Comparison of ENCODE assay signal across 8 cellular contexts in genomic region chr5:141814064-141814982, GRCh38.
DNase-seq lines count a peak whose midpoint lies in the region; ATAC-seq and TF ChIP-seq lines count a peak whose summit lies in the region.

No MANE protein-coding gene starts in this region.

- H3K4me3 Mint-ChIP-seq in activated T-cell treated with anti-CD3 and anti-CD28 coated beads, Interleukin-2, amount 50 U/mL, for 72 hours: no peak overlapping the region
- H3K4me3 Mint-ChIP-seq in glutamatergic neuron (ENCODE audit: unreplicated experiment): no peak overlapping the region

- H3K9me3 Mint-ChIP-seq in activated T-cell treated with anti-CD3 and anti-CD28 coated beads, Interleukin-2, amount 50 U/mL, for 72 hours: no peaks in the 10 kb centered on the region
- peaks cover 4% of the 10 kb centered on the region for H3K9me3 Mint-ChIP-seq in glutamatergic neuron (ENCODE audit: unreplicated experiment)

- peak; percentile 89 for DNase-seq in 8988T
- peak; percentile 32 for DNase-seq in NCI-H774 (lab: John Stamatoyannopoulos, UW)
- peak; percentile 62 to 74 for DNase-seq in activated T-cell treated with anti-CD3 and anti-CD28 coated beads, Interleukin-2, amount 50 U/mL, for 72 hours
- peak; percentile 83 for DNase-seq in glutamatergic neuron
- DNase-seq in putamen (ENCODE audit: low spot score): peak; percentile 63

- TF ChIP-seq CTCF in GM12874 (IDR thresholded peaks at IDR 0.05; ENCODE audit: insufficient read depth, low read depth, low read length) (peak; percentile 78), glutamatergic neuron (IDR thresholded peaks at IDR 0.05; ENCODE audit: partially characterized antibody, unreplicated experiment) (peak; percentile 82)

- no peaks in the 10 kb centered on the region for H3K36me3 Mint-ChIP-seq in activated T-cell treated with anti-CD3 and anti-CD28 coated beads, Interleukin-2, amount 50 U/mL, for 72 hours (ENCODE audit: insufficient read depth in 2 of 2)
- H3K36me3 Mint-ChIP-seq in glutamatergic neuron (ENCODE audit: unreplicated experiment): no peaks in the 10 kb centered on the region

- H3K4me1 Mint-ChIP-seq in activated T-cell treated with anti-CD3 and anti-CD28 coated beads, Interleukin-2, amount 50 U/mL, for 72 hours (ENCODE audit: low read depth): no peaks in the 10 kb centered on the region
- peaks cover 10% of the 10 kb centered on the region for H3K4me1 Mint-ChIP-seq in glutamatergic neuron (ENCODE audit: low read depth, unreplicated experiment)

- no peak overlapping the region for H3K27ac Mint-ChIP-seq in activated T-cell treated with anti-CD3 and anti-CD28 coated beads, Interleukin-2, amount 50 U/mL, for 72 hours
- H3K27ac Mint-ChIP-seq in glutamatergic neuron (ENCODE audit: unreplicated experiment): no peak overlapping the region

- peaks cover 43% of the 10 kb centered on the region for H3K27me3 Mint-ChIP-seq in activated T-cell treated with anti-CD3 and anti-CD28 coated beads, Interleukin-2, amount 50 U/mL, for 72 hours (ENCODE audit: low read depth)
- peaks cover 2% of the 10 kb centered on the region for H3K27me3 Mint-ChIP-seq in glutamatergic neuron (ENCODE audit: unreplicated experiment)

- ATAC-seq in activated T-cell treated with anti-CD3 and anti-CD28 coated beads, Interleukin-2, amount 50 U/mL, for 72 hours (replicated peaks in 1 of 2): peak; percentile 80 to 83
- ATAC-seq in HG03045 (IDR thresholded peaks at IDR 0.05; ENCODE audit: unreplicated experiment): no peak
- no peak for ATAC-seq in GM19452 (IDR thresholded peaks at IDR 0.05; ENCODE audit: unreplicated experiment)

Comparison
In these comparisons a context has a peak if more than half of its experiments do, and no peak if none do; other contexts are left out.
1. DNase-seq: peak in every context shown above with its lines; median percentile 89 in 8988T; 83 in glutamatergic neuron; 68 in activated T-cell treated with anti-CD3 and anti-CD28 coated beads, Interleukin-2, amount 50 U/mL, for 72 hours; 63 in putamen; 32 in NCI-H774.
2. ATAC-seq: peak in activated T-cell treated with anti-CD3 and anti-CD28 coated beads, Interleukin-2, amount 50 U/mL, for 72 hours (2 of 2); none in HG03045 (single experiment) and GM19452 (single experiment).